13 cellular contexts compared by ENCODE assay signal in the genomic region with DNA sequence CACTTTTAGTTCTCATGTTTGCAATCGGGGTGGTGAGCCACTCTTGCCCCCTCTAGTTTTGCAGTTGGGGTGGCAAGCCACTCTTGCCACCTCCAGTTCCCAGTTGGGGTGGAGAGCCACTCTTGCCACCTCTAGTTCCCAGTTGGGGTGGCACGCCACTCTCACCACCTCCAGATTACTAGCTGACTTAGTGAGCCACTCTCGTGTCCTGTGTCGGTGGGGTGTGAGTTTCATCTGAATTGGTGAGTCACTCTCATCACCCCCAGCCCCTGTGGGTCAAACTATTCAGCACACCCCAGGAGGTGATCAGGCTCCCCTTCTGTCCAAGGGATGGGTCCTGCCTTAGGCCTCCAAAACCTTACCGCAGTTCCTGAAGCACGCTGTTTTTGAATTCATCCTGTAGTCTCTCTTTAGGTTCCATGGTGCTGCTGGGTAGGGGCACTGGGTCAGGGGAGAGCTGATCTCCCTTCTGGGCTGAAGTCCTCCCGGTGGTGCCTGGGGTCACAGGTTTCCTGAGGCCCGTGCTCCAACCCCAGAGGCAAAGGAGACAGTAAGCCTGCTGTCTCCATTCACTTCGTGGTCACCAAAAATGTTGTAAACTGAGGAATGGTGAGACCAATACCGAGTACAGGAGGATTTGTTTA.
DNase-seq lines count a peak whose midpoint lies in the region; ATAC-seq and TF ChIP-seq lines count a peak whose summit lies in the region.
"Had no signal": no experiment of that assay in that cellular context is flagged by ENCODE, and none has a peak within 500 bp of the region (broad histone marks: within the 10 kb centered on the region; RNA-seq: fewer than 3 reads in every experiment).

No MANE protein-coding gene starts in this region.

- H3K36me3 Mint-ChIP-seq in neural crest cell (ENCODE audit: low read depth) (no peaks in the 10 kb centered on the region), Calu3 (ENCODE audit: insufficient read depth, unreplicated experiment) (no peaks in the 10 kb centered on the region)

- peak overlapping the region in 1 of 2 experiments; percentile 63; a peak in 1 of 4 replicates for H3K4me3 ChIP-seq in Panc1 (ENCODE audit: low read depth in 2 of 2, low read length in 2 of 2)
- peak overlapping the region in 3 of 5 donors; percentile 66 to 80 (median 75) for H3K4me3 ChIP-seq in subcutaneous abdominal adipose tissue (ENCODE audit: low read depth in 1 of 5, low read length in 5 of 5)

- peaks cover 4% of the 10 kb centered on the region for H3K4me1 Mint-ChIP-seq in neural crest cell
- H3K4me1 Mint-ChIP-seq in Calu3 (ENCODE audit: low read depth, unreplicated experiment): no peaks in the 10 kb centered on the region

- H3K9me3 ChIP-seq in Panc1 (ENCODE audit: control insufficient read depth, insufficient read depth, low read depth, low read length): no peaks in the 10 kb centered on the region
- no peaks in the 10 kb centered on the region for H3K9me3 ChIP-seq in subcutaneous abdominal adipose tissue (ENCODE audit: control insufficient read depth in 5 of 5, low read length in 5 of 5)
- H3K9me3 ChIP-seq: tibial nerve had no signal

- H3K27ac ChIP-seq in Panc1 (ENCODE audit: low read length) (no peak overlapping the region), subcutaneous abdominal adipose tissue (ENCODE audit: low read depth, low read length) (no peak overlapping the region)

- POLR2A ChIA-PET in Panc1 (lab: Charles Lee): no interaction called here

- H3K27ac Mint-ChIP-seq in neural crest cell (ENCODE audit: unreplicated experiment): peak overlapping the region; percentile 9
- H3K27ac Mint-ChIP-seq in Calu3 (ENCODE audit: unreplicated experiment): no peak overlapping the region
- H3K27ac Mint-ChIP-seq: T-helper 1 cell treated with Interleukin-12 subunit alpha and Interleukin-12 subunit beta and Interleukin-4 antibody, amounts not matched to agents 30 μg/mL and 1 μg/mL, for 36 hours had no signal

- no peak overlapping the region for H3K4me3 Mint-ChIP-seq in neural crest cell
- no peak overlapping the region for H3K4me3 Mint-ChIP-seq in Calu3 (ENCODE audit: low read depth, unreplicated experiment)
- H3K4me3 Mint-ChIP-seq: T-helper 1 cell treated with Interleukin-12 subunit alpha and Interleukin-12 subunit beta and Interleukin-4 antibody, amounts not matched to agents 30 μg/mL and 1 μg/mL, for 36 hours had no signal

- no peaks in the 10 kb centered on the region for H3K27me3 Mint-ChIP-seq in neural crest cell (ENCODE audit: low read depth)
- peaks cover 6% of the 10 kb centered on the region for H3K27me3 Mint-ChIP-seq in Calu3 (ENCODE audit: unreplicated experiment)

- H3K27me3 ChIP-seq in Panc1 (ENCODE audit: control insufficient read depth, insufficient read depth, low read length) (no peaks in the 10 kb centered on the region), subcutaneous abdominal adipose tissue (ENCODE audit: control insufficient read depth in 5 of 5, insufficient read depth in 4 of 5, low read length in 5 of 5) (no peaks in the 10 kb centered on the region)
- H3K27me3 ChIP-seq: tibial nerve had no signal

- DNase-seq in Panc1 (ENCODE audit: low read depth, low spot score) (no peak), ecto neural progenitor cell (ENCODE audit: low spot score) (peak; percentile 43), neural crest cell (ENCODE audit: low read depth, low spot score) (no peak), Calu3 (no peak), NAMALWA (ENCODE audit: low spot score) (no peak)
- DNase-seq: cortex of kidney, Kasumi-1, NCI-H187, nucleus accumbens had no signal

- H3K4me1 ChIP-seq in Panc1 (ENCODE audit: control insufficient read depth, insufficient read depth, low read length) (peaks cover 18% of the 10 kb centered on the region), subcutaneous abdominal adipose tissue (ENCODE audit: control insufficient read depth in 5 of 5, insufficient read depth in 5 of 5, low read length in 5 of 5) (peaks cover 0 to 22% (median 18%) of the 10 kb centered on the region in 5 donors)

- ATAC-seq in Panc1 (peak; percentile 24; the same call in 1 of the 2 replicates), GM18502 (IDR thresholded peaks at IDR 0.05; ENCODE audit: poor library complexity, unreplicated experiment) (no peak)

- no peak overlapping the region for H3K9ac ChIP-seq in subcutaneous abdominal adipose tissue (ENCODE audit: low read length in 5 of 5)

- in situ Hi-C loops in Panc1 (cut with HindIII; ENCODE audit: low pct_unique_long_range_greater_than_20kb, low sequenced_read_pairs): no loop called here

- peaks cover 2% of the 10 kb centered on the region for H3K9me3 Mint-ChIP-seq in neural crest cell
- no peaks in the 10 kb centered on the region for H3K9me3 Mint-ChIP-seq in Calu3 (ENCODE audit: low read depth, unreplicated experiment)
- H3K9me3 Mint-ChIP-seq: T-helper 1 cell treated with Interleukin-12 subunit alpha and Interleukin-12 subunit beta and Interleukin-4 antibody, amounts not matched to agents 30 μg/mL and 1 μg/mL, for 36 hours had no signal

- CTCF ChIA-PET in Panc1 (lab: Charles Lee): no interaction called here
- CTCF ChIA-PET in Calu3 (lab: Charles Lee): interaction anchor here (0.6 kb wide), 1 partner anchor 79 kb away, joined by 3 read pairs; no protein-coding TSS in a partner anchor

- no TSS peak for BruUV-seq in Panc1 (replicated peaks; lab: Mats Ljungman, UMichigan)
- BruUV-seq in Calu3 (replicated peaks; lab: Mats Ljungman, UMichigan): no TSS peak

- no peak for TF ChIP-seq CTCF in Panc1 (IDR thresholded peaks at IDR 0.05)
- no peak for TF ChIP-seq CTCF in neural crest cell (conservative IDR thresholded peaks at IDR 0.05)
- no peak for TF ChIP-seq CTCF in Calu3 (IDR thresholded peaks at IDR 0.05; ENCODE audit: unreplicated experiment)

- intact Hi-C loops in Panc1 (cut with micrococcal nuclease; ENCODE audit: unreplicated experiment) (no loop called here), Calu3 (cut with micrococcal nuclease; ENCODE audit: unreplicated experiment) (no loop called here)

- H3K36me3 ChIP-seq in Panc1 (ENCODE audit: control insufficient read depth, insufficient read depth, low read length) (no peaks in the 10 kb centered on the region), subcutaneous abdominal adipose tissue (ENCODE audit: control insufficient read depth in 5 of 5, insufficient read depth in 5 of 5, low read length in 5 of 5) (no peaks in the 10 kb centered on the region)
